In the genomic region with DNA sequence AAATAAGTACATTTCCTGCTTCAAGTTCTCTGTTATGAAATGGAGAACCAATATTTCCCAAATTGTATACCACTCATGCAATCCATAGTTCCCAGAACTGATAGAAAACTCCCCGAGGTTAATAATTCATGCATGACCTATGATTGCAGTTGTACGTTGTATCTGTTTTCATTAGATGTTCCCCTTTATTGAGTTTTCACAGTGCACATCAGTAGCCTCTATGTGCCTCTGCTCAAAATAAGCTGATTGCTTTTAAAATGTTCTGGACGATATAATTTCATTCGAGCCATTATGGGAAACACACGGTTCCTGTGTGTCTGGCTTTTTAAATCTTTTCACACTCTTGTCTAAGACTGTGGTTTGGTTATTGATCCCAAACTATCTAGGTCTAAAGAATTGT, we compare ENCODE assay signal across 28 cellular contexts.
"Had no signal": no experiment of that assay in that cellular context is flagged by ENCODE, and none has a peak within 500 bp of the region (broad histone marks: within the 10 kb centered on the region; RNA-seq: fewer than 3 reads in every experiment).

No MANE protein-coding gene starts in this region.

- H3K9ac ChIP-seq: KMS-11 had no signal

- H3K27me3 ChIP-seq: SJSA1 had no signal

- H3K4me1 ChIP-seq: SJSA1 had no signal

- ATAC-seq: Panc1, Right ventricle myocardium inferior had no signal

- H3K4me3 Mint-ChIP-seq: T-helper 1 cell treated with Interleukin-12 subunit alpha and Interleukin-12 subunit beta and Interleukin-4 antibody, amounts not matched to agents 30 μg/mL and 1 μg/mL, for 36 hours had no signal

- H3K27ac ChIP-seq: KMS-11, PC-9, RWPE1, SJSA1 had no signal

- FAIRE-seq: RCC 7860 had no signal

- H3K9me3 Mint-ChIP-seq: T-helper 1 cell treated with Interleukin-12 subunit alpha and Interleukin-12 subunit beta and Interleukin-4 antibody, amounts not matched to agents 30 μg/mL and 1 μg/mL, for 36 hours had no signal

- H3K27ac Mint-ChIP-seq: T-helper 1 cell treated with Interleukin-12 subunit alpha and Interleukin-12 subunit beta and Interleukin-4 antibody, amounts not matched to agents 30 μg/mL and 1 μg/mL, for 36 hours had no signal

- H3K4me2 ChIP-seq: KMS-11, PC-9 had no signal

- DNase-seq: Karpas-422, MM.1S, MV-4-11, NCI-H1092, NCI-H1105, NCI-H1417 treated with DMSO at 0.1 percent for 48 hours, NCI-H1436 treated with DMSO at 0.1 percent for 48 hours, NCI-H2029, NCI-H2081, NCI-H2171 treated with DMSO at 0.1 percent for 48 hours, NCI-H2227 treated with DMSO at 0.1 percent for 48 hours, NCI-H345, NCI-H446, NCI-H510A treated with DMSO at 0.1 percent for 48 hours, NCI-H524 treated with DMSO at 0.1 percent for 48 hours, NCI-H526 treated with DMSO at 0.1 percent for 48 hours, NCI-H774, PC-9, SHP77 treated with DMSO at 0.1 percent for 48 hours, SW 1271, T-helper 1 cell had no signal

- H3K4me3 ChIP-seq: PC-9, SJSA1 had no signal

- H3K36me3 ChIP-seq: SJSA1 had no signal

- H2AFZ ChIP-seq: PC-9 had no signal

- H3K9me3 ChIP-seq: SJSA1 had no signal
